In the genomic region with DNA sequence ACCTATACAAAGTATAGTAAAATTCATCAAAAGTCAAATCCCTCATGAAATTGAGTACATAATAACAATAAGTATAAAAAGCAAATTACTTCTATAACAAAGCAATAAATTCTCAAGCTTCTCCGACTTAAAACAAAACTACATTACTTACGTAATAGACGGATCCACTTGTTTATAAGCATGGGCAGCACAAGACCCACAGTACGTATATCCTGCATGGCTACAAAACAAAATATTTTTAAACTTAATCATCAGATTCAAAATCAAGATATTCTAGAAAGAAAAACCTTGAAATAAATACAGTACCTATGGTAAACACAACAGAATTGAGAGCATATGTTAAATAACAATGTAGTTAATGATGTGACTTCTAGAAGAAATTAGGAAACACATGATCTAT, we compare ENCODE assay signal across 23 cellular contexts.
A peak's percentile ranks its signal among the peaks of the same experiment; 100 is the strongest.
DNase-seq lines count a peak whose midpoint lies in the region; ATAC-seq, FAIRE-seq and TF ChIP-seq lines count a peak whose summit lies in the region.
"Had no signal": no experiment of that assay in that cellular context is flagged by ENCODE, and none has a peak within 500 bp of the region (broad histone marks: within the 10 kb centered on the region; RNA-seq: fewer than 3 reads in every experiment).

No MANE protein-coding gene starts in this region.

- no peak for TF ChIP-seq CTCF in fibroblast of pulmonary artery (IDR thresholded peaks at IDR 0.05; ENCODE audit: low read length, missing control alignments)
- TF ChIP-seq CTCF in progenitor cell of endocrine pancreas (IDR thresholded peaks at IDR 0.05; ENCODE audit: unreplicated experiment), result no peak
- TF ChIP-seq CTCF in GM13977 (IDR thresholded peaks at IDR 0.05; ENCODE audit: extremely low read depth, insufficient read depth, missing control alignments), result no peak

- no peaks in the 10 kb centered on the region for H3K27me3 Mint-ChIP-seq in progenitor cell of endocrine pancreas
- no peaks in the 10 kb centered on the region for H3K27me3 Mint-ChIP-seq in stimulated activated memory B cell treated with anti-CD40 and anti-IgM and Interleukin-4, amounts not matched to agents 10 μg/mL and 1 μg/mL and 100 μg/mL, for 72 hours

- H3K4me1 Mint-ChIP-seq in progenitor cell of endocrine pancreas (ENCODE audit: low read depth), result no peaks in the 10 kb centered on the region
- no peaks in the 10 kb centered on the region for H3K4me1 Mint-ChIP-seq in stimulated activated memory B cell treated with anti-CD40 and anti-IgM and Interleukin-4, amounts not matched to agents 10 μg/mL and 1 μg/mL and 100 μg/mL, for 72 hours

- in situ Hi-C loops in GM13977 (cut with MboI; ENCODE audit: low pct_unique_long_range_greater_than_20kb, low sequenced_read_pairs, unreplicated experiment), result no loop called here

- H3K27ac Mint-ChIP-seq in progenitor cell of endocrine pancreas, result peak overlapping the region; percentile 53
- H3K27ac Mint-ChIP-seq in stimulated activated memory B cell treated with anti-CD40 and anti-IgM and Interleukin-4, amounts not matched to agents 10 μg/mL and 1 μg/mL and 100 μg/mL, for 72 hours, result no peak overlapping the region

- H3K36me3 Mint-ChIP-seq in progenitor cell of endocrine pancreas (ENCODE audit: insufficient read depth), result peaks cover 3% of the 10 kb centered on the region
- H3K36me3 Mint-ChIP-seq in stimulated activated memory B cell treated with anti-CD40 and anti-IgM and Interleukin-4, amounts not matched to agents 10 μg/mL and 1 μg/mL and 100 μg/mL, for 72 hours, result peaks cover 20% of the 10 kb centered on the region

- FAIRE-seq in RCC 7860 (lab: Jason Lieb, UNC), result peak; percentile 41
- FAIRE-seq: GM12891 had no signal

- H3K4me3 Mint-ChIP-seq in progenitor cell of endocrine pancreas (ENCODE audit: low read depth), result no peak overlapping the region
- H3K4me3 Mint-ChIP-seq in stimulated activated memory B cell treated with anti-CD40 and anti-IgM and Interleukin-4, amounts not matched to agents 10 μg/mL and 1 μg/mL and 100 μg/mL, for 72 hours, result no peak overlapping the region

- no peaks in the 10 kb centered on the region for H3K9me3 Mint-ChIP-seq in progenitor cell of endocrine pancreas (ENCODE audit: low read depth)
- H3K9me3 Mint-ChIP-seq in stimulated activated memory B cell treated with anti-CD40 and anti-IgM and Interleukin-4, amounts not matched to agents 10 μg/mL and 1 μg/mL and 100 μg/mL, for 72 hours, result no peaks in the 10 kb centered on the region

- no peak overlapping the region for H3K4me3 ChIP-seq in fibroblast of pulmonary artery (replicated peaks; ENCODE audit: low read depth, low read length)
- H3K4me3 ChIP-seq: A549, K562 had no signal

- DNase-seq in ELR (ENCODE audit: low read depth), result peak; percentile 40
- no peak for DNase-seq in RCC 7860 (ENCODE audit: low spot score)
- peak; percentile 5 for DNase-seq in fibroblast of pulmonary artery (ENCODE audit: low read depth)
- no peak for DNase-seq in progenitor cell of endocrine pancreas (ENCODE audit: low spot score, unreplicated experiment)
- no peak for DNase-seq in GM13977 (ENCODE audit: low spot score)
- DNase-seq in DMS79 (lab: John Stamatoyannopoulos, UW), result no peak
- DNase-seq: BE2C, COR-L47, DMS79 treated with DMSO at 0.1 percent for 48 hours, GOT3, MM.1S, NCI-H1048, NCI-H1417 treated with DMSO at 0.1 percent for 48 hours, NCI-H187, NCI-H2107, NCI-H446 treated with DMSO at 0.1 percent for 48 hours, NCI-H526 treated with DMSO at 0.1 percent for 48 hours, SIG-M5, SK-N-SH had no signal

- ATAC-seq in stimulated activated memory B cell treated with anti-CD40 and anti-IgM and Interleukin-4, amounts not matched to agents 10 μg/mL and 1 μg/mL and 100 μg/mL, for 72 hours, result no peak
- ATAC-seq: A549, K562 had no signal

Comparison
In these comparisons a context has a peak if more than half of its experiments do, and no peak if none do; other contexts are left out.
1. DNase-seq: peak in ELR (single experiment) and fibroblast of pulmonary artery (single experiment); none in RCC 7860 (single experiment), progenitor cell of endocrine pancreas (single experiment), GM13977 (single experiment) and DMS79 (single experiment).